ENCODE assay signal across 17 cellular contexts in the genomic region with DNA sequence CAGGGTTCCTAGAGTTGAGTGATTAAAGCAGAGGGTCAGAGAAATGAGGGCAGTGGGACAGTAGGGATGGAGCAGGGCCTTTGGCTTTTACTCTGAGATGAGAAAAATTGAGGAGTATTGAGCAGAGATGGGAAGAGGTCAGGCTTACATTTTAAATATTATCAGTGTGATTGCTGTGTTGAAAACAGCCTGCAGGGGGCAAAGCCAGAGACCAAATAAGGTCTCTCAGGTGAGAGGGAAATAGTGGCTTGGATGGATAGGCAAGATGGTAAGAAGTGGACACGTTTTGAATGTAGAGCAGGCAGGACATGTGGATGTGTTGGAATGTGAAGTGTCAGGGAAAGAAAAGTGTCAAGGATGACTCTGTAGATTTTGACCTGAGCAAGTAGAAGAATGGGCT.
DNase-seq lines count a peak whose midpoint lies in the region; ATAC-seq and TF ChIP-seq lines count a peak whose summit lies in the region.
"Had no signal": no experiment of that assay in that cellular context is flagged by ENCODE, and none has a peak within 500 bp of the region (broad histone marks: within the 10 kb centered on the region; RNA-seq: fewer than 3 reads in every experiment).

No MANE protein-coding gene starts in this region.

- H3K27me3 ChIP-seq in dorsolateral prefrontal cortex: no peaks in the 10 kb centered on the region
- H3K27me3 ChIP-seq: Peyer's patch, transverse colon had no signal

- ATAC-seq in GM21381 (IDR thresholded peaks at IDR 0.05; ENCODE audit: unreplicated experiment) (no peak), sciatic nerve (no peak)
- ATAC-seq: heart right ventricle had no signal

- no peaks in the 10 kb centered on the region for H3K27me3 Mint-ChIP-seq in progenitor cell of endocrine pancreas

- DNase-seq in DMS53 (lab: John Stamatoyannopoulos, UW) (peak; percentile 50), DMS53 treated with DMSO at 0.1 percent for 48 hours (lab: John Stamatoyannopoulos, UW; ENCODE audit: unreplicated experiment) (no peak), HPDE6-E6E7 (ENCODE audit: extremely low spot score) (peak; percentile 7), astrocyte of the cerebellum (ENCODE audit: low read depth) (no peak), progenitor cell of endocrine pancreas (ENCODE audit: low spot score, unreplicated experiment) (no peak), sciatic nerve (ENCODE audit: low spot score) (no peak), dorsolateral prefrontal cortex (no peak)
- DNase-seq: activated CD4-positive, alpha-beta T cell treated with anti-CD3 and anti-CD28 coated beads, Interleukin-2, amount 50 U/mL, for 48 hours; activated effector memory CD4-positive, alpha-beta T cell treated with Interleukin-2 at 50 U/mL for 16 hours; DMS79; heart right ventricle; NCI-H2081; nucleus accumbens; Peyer's patch; transverse colon had no signal

- no peaks in the 10 kb centered on the region for H3K9me3 Mint-ChIP-seq in progenitor cell of endocrine pancreas (ENCODE audit: low read depth)

- no peak overlapping the region for H3K27ac ChIP-seq in dorsolateral prefrontal cortex
- H3K27ac ChIP-seq: heart right ventricle, Peyer's patch, transverse colon had no signal

- in situ Hi-C loops in astrocyte of the cerebellum (cut with HindIII; ENCODE audit: low sequenced_read_pairs): no loop called here

- H3K4me3 Mint-ChIP-seq in progenitor cell of endocrine pancreas (ENCODE audit: low read depth): no peak overlapping the region
- H3K4me3 Mint-ChIP-seq: brain had no signal

- TF ChIP-seq CTCF in astrocyte of the cerebellum (IDR thresholded peaks at IDR 0.05; ENCODE audit: low read depth, low read length, missing control alignments) (peak; percentile 11), progenitor cell of endocrine pancreas (IDR thresholded peaks at IDR 0.05; ENCODE audit: unreplicated experiment) (peak; percentile 54), dorsolateral prefrontal cortex (IDR thresholded peaks at IDR 0.05 in 54 of 56, conservative IDR thresholded peaks at IDR 0.05 in 2 of 56; ENCODE audit: low read depth in 1 of 56, partially characterized antibody in 56 of 56) (peak in 1 of 56 donors; percentile 12)

- H3K4me3 ChIP-seq in astrocyte of the cerebellum (ENCODE audit: low read depth, low read length): no peak overlapping the region
- no peak overlapping the region for H3K4me3 ChIP-seq in dorsolateral prefrontal cortex
- H3K4me3 ChIP-seq: heart right ventricle, Peyer's patch, transverse colon had no signal

- no peak overlapping the region for H3K27ac Mint-ChIP-seq in progenitor cell of endocrine pancreas
- H3K27ac Mint-ChIP-seq: brain had no signal

- H3K36me3 Mint-ChIP-seq in progenitor cell of endocrine pancreas (ENCODE audit: insufficient read depth): no peaks in the 10 kb centered on the region
- H3K36me3 Mint-ChIP-seq: brain had no signal

- peaks cover 4% of the 10 kb centered on the region for H3K4me1 Mint-ChIP-seq in progenitor cell of endocrine pancreas (ENCODE audit: low read depth)
- H3K4me1 Mint-ChIP-seq: brain had no signal

- intact Hi-C loops in sciatic nerve (cut with DNase I) (no loop called here), dorsolateral prefrontal cortex (cut with DNase I) (no loop called here)

Comparison
In these comparisons a context has a peak if more than half of its experiments do, and no peak if none do; other contexts are left out.
1. DNase-seq: peak in DMS53 (single experiment) and HPDE6-E6E7 (single experiment); none in DMS53 treated with DMSO at 0.1 percent for 48 hours (single experiment), astrocyte of the cerebellum (single experiment), progenitor cell of endocrine pancreas (single experiment), sciatic nerve (single experiment) and dorsolateral prefrontal cortex (0 of 10).